9 cellular contexts compared by ENCODE assay signal in genomic region chr2:241598487-241598886, GRCh38. TPM values are rescaled to one million over a fixed set of nuclear protein-coding genes. Genes with fewer than 3 reads are reported as not detected.
A peak's percentile ranks its signal among the peaks of the same experiment; 100 is the strongest.
DNase-seq lines count a peak whose midpoint lies in the region; ATAC-seq, FAIRE-seq and TF ChIP-seq lines count a peak whose summit lies in the region.
"Had no signal": no experiment of that assay in that cellular context is flagged by ENCODE, and none has a peak within 500 bp of the region (broad histone marks: within the 10 kb centered on the region; RNA-seq: fewer than 3 reads in every experiment).

No MANE protein-coding gene starts in this region.

- H3K9me2 ChIP-seq in MM.1S (replicated peaks; ENCODE audit: insufficient read depth, low read length), result no peaks in the 10 kb centered on the region

- H3K27me3 ChIP-seq in MM.1S (replicated peaks; ENCODE audit: insufficient read depth, low read length) (no peaks in the 10 kb centered on the region), K562 (ENCODE audit: control insufficient read depth in 2 of 2, insufficient read depth in 2 of 2, low read length in 2 of 2) (no peaks in the 10 kb centered on the region)
- no peaks in the 10 kb centered on the region for H3K27me3 ChIP-seq in effector memory CD4-positive, alpha-beta T cell (replicated peaks; ENCODE audit: control insufficient read depth, insufficient read depth, low read length, poor library complexity, severe bottlenecking)

- no peaks in the 10 kb centered on the region for H3K36me3 ChIP-seq in MM.1S (replicated peaks; ENCODE audit: insufficient read depth, low read length)
- peaks cover 62% of the 10 kb centered on the region; the same call in 2 of the 3 replicates for H3K36me3 ChIP-seq in K562 (ENCODE audit: control insufficient read depth, insufficient read depth, low read length)
- peaks cover 33% of the 10 kb centered on the region for H3K36me3 ChIP-seq in effector memory CD4-positive, alpha-beta T cell (ENCODE audit: control insufficient read depth, insufficient read depth, low read length)

- DNase-seq in MM.1S (no peak), K562 (ENCODE audit: extremely low read depth in 1 of 4, low spot score in 3 of 4) (peak in 1 of 4 experiments; percentile 21), neural crest cell (ENCODE audit: low read depth, low spot score) (no peak), NCI-H2081 treated with DMSO at 0.1 percent for 48 hours (lab: John Stamatoyannopoulos, UW) (no peak)
- no peak for DNase-seq in effector memory CD4-positive, alpha-beta T cell
- no peak for DNase-seq in activated CD8-positive, alpha-beta memory T cell treated with anti-CD3 and anti-CD28 coated beads, Interleukin-2, amount 10 ng/mL, durations not matched to agents 7 days and 5 days
- DNase-seq: activated naive CD4-positive, alpha-beta T cell had no signal

- no peaks in the 10 kb centered on the region for H3K27me3 Mint-ChIP-seq in neural crest cell (ENCODE audit: low read depth)
- no peaks in the 10 kb centered on the region for H3K27me3 Mint-ChIP-seq in activated CD8-positive, alpha-beta memory T cell treated with anti-CD3 and anti-CD28 coated beads, Interleukin-2, amount 10 ng/mL, durations not matched to agents 7 days and 5 days

- no peaks in the 10 kb centered on the region for H3K4me1 Mint-ChIP-seq in neural crest cell
- H3K4me1 Mint-ChIP-seq in activated CD8-positive, alpha-beta memory T cell treated with anti-CD3 and anti-CD28 coated beads, Interleukin-2, amount 10 ng/mL, durations not matched to agents 7 days and 5 days, result no peaks in the 10 kb centered on the region

- ATAC-seq in K562, result peak; percentile 62; the same call in 2 of the 3 replicates
- ATAC-seq in activated CD8-positive, alpha-beta memory T cell treated with anti-CD3 and anti-CD28 coated beads, Interleukin-2, amount 10 ng/mL, durations not matched to agents 7 days and 5 days, result no peak

- BruUV-seq in K562 (replicated peaks; lab: Mats Ljungman, UMichigan), result no TSS peak

- no peak for TF ChIP-seq POLR2A in K562 (conservative IDR thresholded peaks at IDR 0.05)

- H2AFZ ChIP-seq in MM.1S (ENCODE audit: low read length) (no peak overlapping the region), K562 (ENCODE audit: low read depth, low read length) (no peak overlapping the region)

- H3K4me2 ChIP-seq in MM.1S (ENCODE audit: low read depth, low read length) (no peak overlapping the region), K562 (ENCODE audit: insufficient read depth, low read length) (no peak overlapping the region)

- TF ChIP-seq EP300 in K562 (IDR thresholded peaks at IDR 0.05; ENCODE audit: low read length), result no peak

- H3K27ac ChIP-seq in MM.1S (ENCODE audit: low read length) (no peak overlapping the region), K562 (ENCODE audit: extremely low read depth, low read depth, low read length) (no peak overlapping the region)
- H3K27ac ChIP-seq in effector memory CD4-positive, alpha-beta T cell (ENCODE audit: insufficient read depth, low read length, poor library complexity, severe bottlenecking), result no peak overlapping the region

- H3K9ac ChIP-seq in MM.1S (ENCODE audit: low read length) (no peak overlapping the region), K562 (ENCODE audit: insufficient read depth in 1 of 2, low read depth in 2 of 2, low read length in 2 of 2) (no peak overlapping the region)

- no peak overlapping the region for H3K4me3 Mint-ChIP-seq in neural crest cell
- H3K4me3 Mint-ChIP-seq in activated CD8-positive, alpha-beta memory T cell treated with anti-CD3 and anti-CD28 coated beads, Interleukin-2, amount 10 ng/mL, durations not matched to agents 7 days and 5 days, result no peak overlapping the region

- peaks cover 8% of the 10 kb centered on the region for H3K36me3 Mint-ChIP-seq in neural crest cell (ENCODE audit: low read depth)
- peaks cover 17% of the 10 kb centered on the region for H3K36me3 Mint-ChIP-seq in activated CD8-positive, alpha-beta memory T cell treated with anti-CD3 and anti-CD28 coated beads, Interleukin-2, amount 10 ng/mL, durations not matched to agents 7 days and 5 days

- H3K79me2 ChIP-seq in MM.1S (ENCODE audit: low read length) (no peaks in the 10 kb centered on the region), K562 (ENCODE audit: control insufficient read depth, insufficient read depth, low read length) (no peaks in the 10 kb centered on the region)

- CTCF ChIA-PET in K562 (lab: Yijun Ruan, JAX; ENCODE audit: low intra/inter-chr PET ratio), result no interaction called here
- CTCF ChIA-PET in activated CD8-positive, alpha-beta memory T cell treated with anti-CD3 and anti-CD28 coated beads, Interleukin-2, amount 10 ng/mL, durations not matched to agents 7 days and 5 days (lab: Charles Lee), result interaction anchor here (0.8 to 1.1 kb wide), 4 partner anchors 12 to 220 kb away, joined by 3 to 5 read pairs (median 4); no protein-coding TSS in a partner anchor

- intact Hi-C loops in K562 (cut with micrococcal nuclease), result no loop called here

- TF ChIP-seq CTCF in GM12872 (IDR thresholded peaks at IDR 0.05; ENCODE audit: insufficient read depth, low read depth, low read length) (peak; percentile 27; the same call in 1 of the 3 replicates), MM.1S (IDR thresholded peaks at IDR 0.05; ENCODE audit: low read length) (peak; percentile 12; the same call in 1 of the 2 replicates), K562 (IDR thresholded peaks at IDR 0.05 in 2 of 3, conservative IDR thresholded peaks at IDR 0.05 in 1 of 3; ENCODE audit: insufficient read depth in 2 of 3, low read depth in 1 of 3, low read length in 3 of 3) (peak; percentile 24 to 50 (median 38); a peak in 3 of 6 replicates), neural crest cell (conservative IDR thresholded peaks at IDR 0.05) (peak; percentile 34)

- FAIRE-seq in K562 (lab: Jason Lieb, UNC), result peak; percentile 15
- FAIRE-seq: GM18507 had no signal

- H3K27ac Mint-ChIP-seq in neural crest cell (ENCODE audit: unreplicated experiment), result no peak overlapping the region
- no peak overlapping the region for H3K27ac Mint-ChIP-seq in activated CD8-positive, alpha-beta memory T cell treated with anti-CD3 and anti-CD28 coated beads, Interleukin-2, amount 10 ng/mL, durations not matched to agents 7 days and 5 days

- no peaks in the 10 kb centered on the region for H4K20me1 ChIP-seq in MM.1S (ENCODE audit: insufficient read depth, low read length)
- no peaks in the 10 kb centered on the region for H4K20me1 ChIP-seq in K562 (replicated peaks; ENCODE audit: control insufficient read depth, insufficient read depth, low read length)

- POLR2A ChIA-PET in K562 (lab: Yijun Ruan, JAX), result no interaction called here

- TF ChIP-seq RAD21 in K562 (CRISPR knock-in tag; conservative IDR thresholded peaks at IDR 0.05 in 1 of 2, IDR thresholded peaks at IDR 0.05 in 1 of 2), result peak; percentile 34 to 52; a peak in 3 of 4 replicates

- no peaks in the 10 kb centered on the region for H3K9me1 ChIP-seq in K562 (ENCODE audit: control insufficient read depth, insufficient read depth, low read length)

- in situ Hi-C loops in K562 (cut with MboI), result no loop called here

- H3K9me3 Mint-ChIP-seq in neural crest cell, result no peaks in the 10 kb centered on the region
- H3K9me3 Mint-ChIP-seq in activated CD8-positive, alpha-beta memory T cell treated with anti-CD3 and anti-CD28 coated beads, Interleukin-2, amount 10 ng/mL, durations not matched to agents 7 days and 5 days (ENCODE audit: low read depth), result no peaks in the 10 kb centered on the region

- H3F3A ChIP-seq in MM.1S (ENCODE audit: insufficient read depth, low read length), result no peaks in the 10 kb centered on the region

- no peaks in the 10 kb centered on the region for H3K4me1 ChIP-seq in MM.1S (ENCODE audit: low read length)
- H3K4me1 ChIP-seq in K562 (replicated peaks in 1 of 2; ENCODE audit: control insufficient read depth in 2 of 2, insufficient read depth in 2 of 2, low read length in 2 of 2), result no peaks in the 10 kb centered on the region
- H3K4me1 ChIP-seq in effector memory CD4-positive, alpha-beta T cell (ENCODE audit: control insufficient read depth, insufficient read depth, low read length, poor library complexity, severe bottlenecking), result no peaks in the 10 kb centered on the region

- WGBS in K562 (ENCODE audit: insufficient coverage, low coverage, missing lambda C conversion rate), result 83% methylated on average over 1 of the region's 1 CpG

- H3K4me3 ChIP-seq in MM.1S (ENCODE audit: low read length) (no peak overlapping the region), K562 (no peak overlapping the region)
- H3K4me3 ChIP-seq in effector memory CD4-positive, alpha-beta T cell (ENCODE audit: insufficient read depth, low read depth, low read length, poor library complexity, severe bottlenecking), result no peak overlapping the region

- H3K9me3 ChIP-seq in MM.1S (replicated peaks; ENCODE audit: insufficient read depth, low read length), result no peaks in the 10 kb centered on the region
- no peaks in the 10 kb centered on the region for H3K9me3 ChIP-seq in K562 (replicated peaks; ENCODE audit: control insufficient read depth, insufficient read depth, low read depth, low read length)
- H3K9me3 ChIP-seq in effector memory CD4-positive, alpha-beta T cell (ENCODE audit: control insufficient read depth, low read length), result no peaks in the 10 kb centered on the region

RNA-seq across cellular contexts. Expression of gene THAP4, which starts 38.5 kb away (rescaled TPM):
- 16.6 and 44.7 TPM in 2 replicates for total RNA-seq in K562 (2011; cell fraction: chromatin; rRNA removed; ENCODE audit: low replicate concordance)
- total RNA-seq in K562 (2011; cell fraction: nucleolus; rRNA removed), result 27.8 and 36.2 TPM in 2 replicates
- 21.6 and 23.1 TPM in 2 replicates for total RNA-seq in K562 (2011; cell fraction: nucleoplasm; rRNA removed)
- total RNA-seq in K562 (2014; rRNA removed) (56.2 and 79.2 TPM in 2 replicates), K562 (2014; rRNA removed; fragmentation: Illumina TruSeq; extraction: Trizol) (16.5 and 26.3 TPM in 2 replicates), K562 (2015; rRNA removed; fragmentation: Illumina TruSeq; extraction: Trizol) (50.1 and 50.5 TPM in 2 replicates), K562 (2021) (60.9 and 65.9 TPM in 2 replicates), neural crest cell (59.1 and 60.9 TPM in 2 replicates)
- polyA plus RNA-seq in K562 (2011; rRNA removed) (25.6 and 33.3 TPM in 2 replicates), K562 (2014; fragmentation: Illumina TruSeq; extraction: Trizol) (44.1 and 73.5 TPM in 2 replicates), K562 (2014; fragmentation: Nextera tagmentation; extraction: Ambion mirVana) (1 to 10 TPM; 8.6 to 9.2 TPM), K562 (2014; rRNA removed) (43.9 and 49.2 TPM in 2 replicates)
- polyA plus RNA-seq in K562 (2011; cell fraction: cytosol; rRNA removed), result 32.2 and 65.6 TPM in 2 replicates
- 19.3 and 26.4 TPM in 2 replicates for polyA plus RNA-seq in K562 (2011; cell fraction: nucleus; rRNA removed)
- 42.1 and 45.0 TPM in 2 replicates for polyA plus RNA-seq in K562 (2012)
- 14.2 and 18.5 TPM in 2 replicates for polyA minus RNA-seq in K562 (2011; rRNA and poly(A)+ RNA removed)
- 25.8 and 30.1 TPM in 2 replicates for polyA minus RNA-seq in K562 (2011; cell fraction: cytosol; rRNA and poly(A)+ RNA removed)
- 12.4 and 12.9 TPM in 2 replicates for polyA minus RNA-seq in K562 (2011; cell fraction: nucleus; rRNA and poly(A)+ RNA removed)
- total RNA-seq in activated CD8-positive, alpha-beta memory T cell treated with anti-CD3 and anti-CD28 coated beads, Interleukin-2, amount 10 ng/mL, durations not matched to agents 7 days and 5 days, result 10 to 100 TPM; 38.1 to 39.3 TPM

RNA-seq across cellular contexts. Expression of gene ATG4B, which starts 39.0 kb away (rescaled TPM):
- total RNA-seq in K562 (2011; cell fraction: chromatin; rRNA removed; ENCODE audit: low replicate concordance), result 190 and 391 TPM in 2 replicates
- total RNA-seq in K562 (2011; cell fraction: nucleolus; rRNA removed), result 192 and 201 TPM in 2 replicates
- total RNA-seq in K562 (2011; cell fraction: nucleoplasm; rRNA removed), result 147 and 161 TPM in 2 replicates
- 32.1 and 45.3 TPM in 2 replicates for total RNA-seq in K562 (2014; rRNA removed)
- total RNA-seq in K562 (2014; rRNA removed; fragmentation: Illumina TruSeq; extraction: Trizol), result 28.9 and 36.3 TPM in 2 replicates
- 28.5 and 35.6 TPM in 2 replicates for total RNA-seq in K562 (2015; rRNA removed; fragmentation: Illumina TruSeq; extraction: Trizol)
- total RNA-seq in K562 (2021), result 51.7 and 54.9 TPM in 2 replicates
- 58.8 and 75.1 TPM in 2 replicates for polyA plus RNA-seq in K562 (2011; rRNA removed)
- polyA plus RNA-seq in K562 (2011; cell fraction: cytosol; rRNA removed), result 53.1 and 78.3 TPM in 2 replicates
- polyA plus RNA-seq in K562 (2011; cell fraction: nucleus; rRNA removed), result 238 and 272 TPM in 2 replicates
- 49.9 and 50.6 TPM in 2 replicates for polyA plus RNA-seq in K562 (2012)
- 49.6 and 55.9 TPM in 2 replicates for polyA plus RNA-seq in K562 (2014; fragmentation: Illumina TruSeq; extraction: Trizol)
- 10 to 100 TPM in 1 of 2 experiments, 1 to 10 TPM in 1; 5.9 to 13.2 TPM for polyA plus RNA-seq in K562 (2014; fragmentation: Nextera tagmentation; extraction: Ambion mirVana)
- 47.1 and 58.1 TPM in 2 replicates for polyA plus RNA-seq in K562 (2014; rRNA removed)
- polyA minus RNA-seq in K562 (2011; rRNA and poly(A)+ RNA removed), result 46.1 and 62.6 TPM in 2 replicates
- 34.6 and 38.6 TPM in 2 replicates for polyA minus RNA-seq in K562 (2011; cell fraction: cytosol; rRNA and poly(A)+ RNA removed)
- 46.6 and 70.8 TPM in 2 replicates for polyA minus RNA-seq in K562 (2011; cell fraction: nucleus; rRNA and poly(A)+ RNA removed)
- 112 TPM in 2 replicates for total RNA-seq in neural crest cell
- total RNA-seq in activated CD8-positive, alpha-beta memory T cell treated with anti-CD3 and anti-CD28 coated beads, Interleukin-2, amount 10 ng/mL, durations not matched to agents 7 days and 5 days, result 10 to 100 TPM; 91.4 to 95.3 TPM

RNA-seq across cellular contexts. Expression of gene BOK, which starts 39.9 kb away (rescaled TPM):
- total RNA-seq in K562 (2011; cell fraction: chromatin; rRNA removed; ENCODE audit: low replicate concordance), result 0.58 and 3.2 TPM in 2 replicates
- 2.0 and 3.0 TPM in 2 replicates for total RNA-seq in K562 (2011; cell fraction: nucleolus; rRNA removed)
- total RNA-seq in K562 (2011; cell fraction: nucleoplasm; rRNA removed), result 0.95 and 1.5 TPM in 2 replicates
- total RNA-seq in K562 (2014; rRNA removed) (2.9 and 3.1 TPM in 2 replicates), K562 (2014; rRNA removed; fragmentation: Illumina TruSeq; extraction: Trizol) (0.35 and 0.47 TPM in 2 replicates), K562 (2015; rRNA removed; fragmentation: Illumina TruSeq; extraction: Trizol) (0.76 and 0.83 TPM in 2 replicates), K562 (2021) (2.6 and 3.3 TPM in 2 replicates), neural crest cell (6.9 and 8.7 TPM in 2 replicates)
- polyA plus RNA-seq in K562 (2011; rRNA removed) (2.0 and 2.7 TPM in 2 replicates), K562 (2014; fragmentation: Illumina TruSeq; extraction: Trizol) (1.2 and 2.4 TPM in 2 replicates), K562 (2014; fragmentation: Nextera tagmentation; extraction: Ambion mirVana) (under 1 TPM in 1 of 2 experiments, not detected in 1; 0.03 TPM), K562 (2014; rRNA removed) (2.3 and 2.8 TPM in 2 replicates)
- polyA plus RNA-seq in K562 (2011; cell fraction: cytosol; rRNA removed), result 3.1 and 11.3 TPM in 2 replicates
- polyA plus RNA-seq in K562 (2011; cell fraction: nucleus; rRNA removed), result 3.9 and 9.0 TPM in 2 replicates
- polyA plus RNA-seq in K562 (2012), result 1.8 TPM in 2 replicates
- polyA minus RNA-seq in K562 (2011; rRNA and poly(A)+ RNA removed), result 0.81 and 1.6 TPM in 2 replicates
- 2.4 and 3.1 TPM in 2 replicates for polyA minus RNA-seq in K562 (2011; cell fraction: cytosol; rRNA and poly(A)+ RNA removed)
- polyA minus RNA-seq in K562 (2011; cell fraction: nucleus; rRNA and poly(A)+ RNA removed), result 0.67 TPM in 2 replicates
- total RNA-seq in activated CD8-positive, alpha-beta memory T cell treated with anti-CD3 and anti-CD28 coated beads, Interleukin-2, amount 10 ng/mL, durations not matched to agents 7 days and 5 days, result not detected
